In the genomic region with DNA sequence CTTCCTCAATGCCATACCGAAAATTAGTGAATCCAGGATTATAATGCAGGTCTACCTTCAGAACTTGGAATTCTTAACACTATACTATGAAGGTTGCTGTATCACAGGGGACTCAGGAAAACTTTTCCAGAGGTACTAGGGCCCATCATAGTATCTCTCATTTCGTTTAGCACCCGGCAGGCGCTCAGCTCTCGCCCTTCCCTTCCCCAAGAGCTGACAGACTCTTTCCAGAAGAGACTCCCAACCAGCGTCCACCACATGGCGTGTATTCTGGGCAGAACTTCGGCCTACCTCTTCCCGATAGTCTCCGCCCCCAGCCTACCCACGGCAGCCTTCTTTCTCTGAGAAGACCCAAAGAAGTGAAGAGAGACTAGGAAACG, we compare ENCODE assay signal across 8 cellular contexts. TPM values are rescaled to one million over a fixed set of nuclear protein-coding genes. Genes with fewer than 3 reads are reported as not detected.
DNase-seq lines count a peak whose midpoint lies in the region; ATAC-seq and TF ChIP-seq lines count a peak whose summit lies in the region.

No MANE protein-coding gene starts in this region.

- H3K27me3 ChIP-seq in lung (ENCODE audit: control insufficient read depth, insufficient read depth) (no peaks in the 10 kb centered on the region), upper lobe of right lung (no peaks in the 10 kb centered on the region)

- ATAC-seq in HG03565 (IDR thresholded peaks at IDR 0.05; ENCODE audit: unreplicated experiment) (peak; percentile 5), lung (ENCODE audit: insufficient read depth, low FRiP score) (peak; percentile 19), upper lobe of right lung (peak; percentile 52), GM21390 (IDR thresholded peaks at IDR 0.05; ENCODE audit: unreplicated experiment) (no peak)

- H3K4me3 ChIP-seq in cardiac fibroblast (replicated peaks in 1 of 2; ENCODE audit: low read depth in 2 of 2, low read length in 2 of 2) (peak overlapping the region; percentile 71 to 83), lung (peak overlapping the region; percentile 71), upper lobe of right lung (peak overlapping the region; percentile 67)

- H3K9me3 ChIP-seq in lung (ENCODE audit: control insufficient read depth in 2 of 2, insufficient read depth in 1 of 2, low read length in 1 of 2) (no peaks in the 10 kb centered on the region), upper lobe of right lung (no peaks in the 10 kb centered on the region)

- H3K4me1 ChIP-seq in lung (ENCODE audit: control insufficient read depth in 2 of 2, insufficient read depth in 2 of 2, low read length in 2 of 2) (peaks cover 4 to 10% of the 10 kb centered on the region in 2 donors), upper lobe of right lung (peaks cover 20% of the 10 kb centered on the region)

- intact Hi-C loops in upper lobe of right lung (cut with DNase I) = loop anchor here (10.0 kb wide), 1 partner anchor 330 kb away; no protein-coding TSS in a partner anchor

- H3K36me3 ChIP-seq in lung (ENCODE audit: control insufficient read depth in 2 of 2, insufficient read depth in 2 of 2, low read length in 2 of 2) (peaks cover 3 to 12% of the 10 kb centered on the region in 2 donors), upper lobe of right lung (peaks cover 33% of the 10 kb centered on the region)

- TF ChIP-seq CTCF in cardiac fibroblast (IDR thresholded peaks at IDR 0.05; ENCODE audit: low read depth, low read length) (no peak), lung (IDR thresholded peaks at IDR 0.05; ENCODE audit: control extremely low read depth, extremely low read depth) (no peak), upper lobe of right lung (IDR thresholded peaks at IDR 0.05) (no peak)

- H3K27ac ChIP-seq in lung (ENCODE audit: low read depth in 1 of 2, low read length in 1 of 2) (peak overlapping the region; percentile 92 to 96), upper lobe of right lung (peak overlapping the region; percentile 99)

- WGBS in lung, 2 donors = 1% methylated on average over 12 of the region's 12 CpGs

- peak; percentile 4 for DNase-seq in GM19240 (ENCODE audit: insufficient read length, low spot score)
- no peak for DNase-seq in cardiac fibroblast (ENCODE audit: low read depth in 2 of 2)
- no peak for DNase-seq in lung (ENCODE audit: low spot score)
- no peak for DNase-seq in upper lobe of right lung
- no peak for DNase-seq in NCI-H446 (lab: John Stamatoyannopoulos, UW)
- no peak for DNase-seq in NCI-H2227 treated with DMSO at 0.1 percent for 48 hours (lab: John Stamatoyannopoulos, UW)

RNA-seq across cellular contexts. Expression of gene NOL8, which starts 0.3 kb away (rescaled TPM):
- total RNA-seq in lung (10 to 100 TPM; 26.8 to 42.0 TPM), upper lobe of right lung (34.2 TPM)
- 10 to 100 TPM; 14.1 to 25.9 TPM for polyA plus RNA-seq in lung

RNA-seq across cellular contexts. Expression of gene CENPP, which starts 0.9 kb away (rescaled TPM):
- total RNA-seq in lung = 10 to 100 TPM in 1 of 2 donors, 1 to 10 TPM in 1; 4.0 to 11.8 TPM
- polyA plus RNA-seq in lung = 1 to 10 TPM; 1.2 to 1.9 TPM
- 4.0 TPM for total RNA-seq in upper lobe of right lung

RNA-seq across cellular contexts. Expression of gene IARS1, which starts 31.4 kb away (rescaled TPM):
- total RNA-seq in lung (100 to 1,000 TPM; 115 to 120 TPM), upper lobe of right lung (83.9 TPM)
- 10 to 100 TPM; 21.6 to 49.4 TPM for polyA plus RNA-seq in lung
